24 cellular contexts compared by ENCODE assay signal in genomic region chr11:121366038-121366437, GRCh38.
"Had no signal": no experiment of that assay in that cellular context is flagged by ENCODE, and none has a peak within 500 bp of the region (broad histone marks: within the 10 kb centered on the region; RNA-seq: fewer than 3 reads in every experiment).

No MANE protein-coding gene starts in this region.

- H3K79me2 ChIP-seq: parathyroid adenoma had no signal

- ATAC-seq: activated CD4-positive, CD25-positive, alpha-beta regulatory T cell treated with anti-CD3 and anti-CD28 coated beads, Interleukin-2, amount 50 U/mL, for 24 hours; activated T-cell treated with anti-CD3 and anti-CD28 coated beads, Interleukin-2, amount 50 U/mL, for 4 hours; activated T-helper 17 cell treated with anti-CD3 and anti-CD28 coated beads, Interleukin-2, amount 50 U/mL, for 72 hours; gastroesophageal sphincter; left cardiac atrium; naive thymus-derived CD8-positive, alpha-beta T cell; psoas muscle; T-helper 17 cell had no signal

- H3K27ac ChIP-seq: gastroesophageal sphincter, neural progenitor cell, parathyroid adenoma, psoas muscle, right atrium auricular region, transverse colon, WERI-Rb-1 had no signal

- H3K36me3 ChIP-seq: gastroesophageal sphincter, neural progenitor cell, right atrium auricular region, spleen, transverse colon, WERI-Rb-1 had no signal

- H3K9me3 ChIP-seq: gastroesophageal sphincter, psoas muscle, right atrium auricular region, spleen, transverse colon had no signal

- H3K4me3 Mint-ChIP-seq: activated CD4-positive, alpha-beta memory T cell treated with anti-CD3 and anti-CD28 coated beads, Interleukin-2, amount 10 ng/mL, durations not matched to agents 7 days and 5 days; activated CD4-positive, alpha-beta T cell treated with anti-CD3 and anti-CD28 coated beads, Interleukin-2, amount 10 ng/mL, durations not matched to agents 7 days and 5 days; activated T-cell treated with anti-CD3 and anti-CD28 coated beads, Interleukin-2, amount 50 U/mL, for 4 hours; activated T-helper 17 cell treated with anti-CD3 and anti-CD28 coated beads, Interleukin-2, amount 50 U/mL, for 72 hours; mesothelial cell of epicardium; neural progenitor cell; T-helper 17 cell had no signal

- H3K4me2 ChIP-seq: neural progenitor cell had no signal

- H3K4me1 ChIP-seq: gastroesophageal sphincter, psoas muscle had no signal

- DNase-seq: activated CD4-positive, alpha-beta memory T cell treated with anti-CD3 and anti-CD28 coated beads, Interleukin-2, amount 10 ng/mL, durations not matched to agents 7 days and 5 days; activated CD4-positive, alpha-beta T cell treated with anti-CD3 and anti-CD28 coated beads, Interleukin-2, amount 10 ng/mL, durations not matched to agents 7 days and 5 days; activated gamma-delta T cell treated with Interleukin-2 at 50 U/mL for 16 hours; activated naive CD4-positive, alpha-beta T cell treated with anti-CD3 and anti-CD28 coated beads, Interleukin-2, amount 50 U/mL, for 16 hours; activated T-cell treated with anti-CD3 and anti-CD28 coated beads, Interleukin-2, amount 50 U/mL, for 4 hours; amygdala; left cardiac atrium; mammary epithelial cell; naive thymus-derived CD8-positive, alpha-beta T cell; occipital lobe; psoas muscle; spleen; stimulated activated naive CD4-positive, alpha-beta T cell treated with Interleukin-2 at 50 U/mL for 16 hours; T-helper 17 cell; T1000; transverse colon; WERI-Rb-1 had no signal

- H3K27me3 Mint-ChIP-seq: activated CD4-positive, alpha-beta memory T cell treated with anti-CD3 and anti-CD28 coated beads, Interleukin-2, amount 10 ng/mL, durations not matched to agents 7 days and 5 days; activated CD4-positive, alpha-beta T cell treated with anti-CD3 and anti-CD28 coated beads, Interleukin-2, amount 10 ng/mL, durations not matched to agents 7 days and 5 days; activated T-helper 17 cell treated with anti-CD3 and anti-CD28 coated beads, Interleukin-2, amount 50 U/mL, for 72 hours; naive thymus-derived CD8-positive, alpha-beta T cell; T-helper 17 cell had no signal

- H3K9me3 Mint-ChIP-seq: activated T-cell treated with anti-CD3 and anti-CD28 coated beads, Interleukin-2, amount 50 U/mL, for 4 hours; activated T-helper 17 cell treated with anti-CD3 and anti-CD28 coated beads, Interleukin-2, amount 50 U/mL, for 72 hours; naive thymus-derived CD8-positive, alpha-beta T cell had no signal

- H3K27me3 ChIP-seq: gastroesophageal sphincter, neural progenitor cell, right atrium auricular region, spleen, transverse colon had no signal

- H3K4me3 ChIP-seq: gastroesophageal sphincter, neural progenitor cell, psoas muscle, right atrium auricular region, spleen, transverse colon had no signal

- H3K27ac Mint-ChIP-seq: activated CD4-positive, alpha-beta memory T cell treated with anti-CD3 and anti-CD28 coated beads, Interleukin-2, amount 10 ng/mL, durations not matched to agents 7 days and 5 days; activated T-helper 17 cell treated with anti-CD3 and anti-CD28 coated beads, Interleukin-2, amount 50 U/mL, for 72 hours; mesothelial cell of epicardium; neural progenitor cell had no signal

- H3K36me3 Mint-ChIP-seq: mesothelial cell of epicardium, neural progenitor cell had no signal

- H2AFZ ChIP-seq: neural progenitor cell, parathyroid adenoma had no signal

- H3K9ac ChIP-seq: neural progenitor cell, parathyroid adenoma had no signal
